ENCODE assay signal across 8 cellular contexts in genomic region chr4:101346562-101347266, GRCh38. TPM values are rescaled to one million over a fixed set of nuclear protein-coding genes. Genes with fewer than 3 reads are reported as not detected.
DNase-seq lines count a peak whose midpoint lies in the region; ATAC-seq and TF ChIP-seq lines count a peak whose summit lies in the region.

No MANE protein-coding gene starts in this region.

- H3K9me3 Mint-ChIP-seq in activated naive CD4-positive, alpha-beta T cell treated with anti-CD3 and anti-CD28 coated beads, Interleukin-2, amount 50 U/mL, for 24 hours, result no peaks in the 10 kb centered on the region
- H3K9me3 Mint-ChIP-seq in glutamatergic neuron (ENCODE audit: unreplicated experiment), result peaks cover 19% of the 10 kb centered on the region

- H3K36me3 Mint-ChIP-seq in activated naive CD4-positive, alpha-beta T cell treated with anti-CD3 and anti-CD28 coated beads, Interleukin-2, amount 50 U/mL, for 24 hours, result no peaks in the 10 kb centered on the region
- no peaks in the 10 kb centered on the region for H3K36me3 Mint-ChIP-seq in glutamatergic neuron (ENCODE audit: unreplicated experiment)

- H3K79me2 ChIP-seq in osteoblast (ENCODE audit: insufficient read depth, low read length), result peaks cover 49% of the 10 kb centered on the region

- H3K27me3 ChIP-seq in BLaER1 treated with 17β-estradiol and CSF1 and Interleukin-3, amounts not matched to agents 10 nM and 100 nM, result no peaks in the 10 kb centered on the region
- H3K27me3 ChIP-seq in osteoblast (ENCODE audit: insufficient read depth, low read length), result no peaks in the 10 kb centered on the region
- H3K27me3 ChIP-seq in transverse colon, result no peaks in the 10 kb centered on the region

- peaks cover 38% of the 10 kb centered on the region for H3K4me1 Mint-ChIP-seq in activated naive CD4-positive, alpha-beta T cell treated with anti-CD3 and anti-CD28 coated beads, Interleukin-2, amount 50 U/mL, for 24 hours
- H3K4me1 Mint-ChIP-seq in glutamatergic neuron (ENCODE audit: low read depth, unreplicated experiment), result peaks cover 9% of the 10 kb centered on the region

- H3K9me3 ChIP-seq in BLaER1 treated with 17β-estradiol and CSF1 and Interleukin-3, amounts not matched to agents 10 nM and 100 nM (replicated peaks in 1 of 11), result no peaks in the 10 kb centered on the region
- H3K9me3 ChIP-seq in osteoblast (ENCODE audit: low read depth, low read length), result no peaks in the 10 kb centered on the region
- no peaks in the 10 kb centered on the region for H3K9me3 ChIP-seq in transverse colon

- H3K9ac ChIP-seq in BLaER1 treated with 17β-estradiol and CSF1 and Interleukin-3, amounts not matched to agents 10 nM and 100 nM, result peak overlapping the region; percentile 88 to 96 (median 92)

- H2AFZ ChIP-seq in osteoblast (ENCODE audit: low read length), result peak overlapping the region; percentile 47

- peaks cover 6% of the 10 kb centered on the region for H3K27me3 Mint-ChIP-seq in activated naive CD4-positive, alpha-beta T cell treated with anti-CD3 and anti-CD28 coated beads, Interleukin-2, amount 50 U/mL, for 24 hours
- H3K27me3 Mint-ChIP-seq in glutamatergic neuron (ENCODE audit: unreplicated experiment), result peaks cover 15% of the 10 kb centered on the region

- peaks cover 0 to 3% (median 0%) of the 10 kb centered on the region in 11 experiments; a peak in 3 of 22 replicates for H3K36me3 ChIP-seq in BLaER1 treated with 17β-estradiol and CSF1 and Interleukin-3, amounts not matched to agents 10 nM and 100 nM
- H3K36me3 ChIP-seq in osteoblast (ENCODE audit: insufficient read depth, low read length) (no peaks in the 10 kb centered on the region), transverse colon (no peaks in the 10 kb centered on the region)

- H3K4me1 ChIP-seq in BLaER1 treated with 17β-estradiol and CSF1 and Interleukin-3, amounts not matched to agents 10 nM and 100 nM, result peaks cover 29 to 47% (median 36%) of the 10 kb centered on the region in 10 experiments
- peaks cover 27% of the 10 kb centered on the region for H3K4me1 ChIP-seq in osteoblast (ENCODE audit: insufficient read depth, low read length)
- H3K4me1 ChIP-seq in transverse colon, result peaks cover 4 to 42% (median 19%) of the 10 kb centered on the region in 4 donors

- H3K27ac Mint-ChIP-seq in activated naive CD4-positive, alpha-beta T cell treated with anti-CD3 and anti-CD28 coated beads, Interleukin-2, amount 50 U/mL, for 24 hours, result peak overlapping the region; percentile 83
- peak overlapping the region; percentile 84 for H3K27ac Mint-ChIP-seq in glutamatergic neuron (ENCODE audit: unreplicated experiment)

- peak overlapping the region; percentile 19 to 69 (median 60); a peak in 21 of 22 replicates for H3K4me2 ChIP-seq in BLaER1 treated with 17β-estradiol and CSF1 and Interleukin-3, amounts not matched to agents 10 nM and 100 nM
- peak overlapping the region; percentile 57 for H3K4me2 ChIP-seq in osteoblast (ENCODE audit: insufficient read depth, low read length)

- no peak for TF ChIP-seq CTCF in glutamatergic neuron (IDR thresholded peaks at IDR 0.05; ENCODE audit: partially characterized antibody, unreplicated experiment)
- TF ChIP-seq CTCF in osteoblast (IDR thresholded peaks at IDR 0.05; ENCODE audit: extremely low read depth, low read depth, low read length), result no peak
- TF ChIP-seq CTCF in transverse colon (IDR thresholded peaks at IDR 0.05), result peak in 1 of 5 experiments; percentile 45

- peak overlapping the region; percentile 92 for H3K4me3 Mint-ChIP-seq in activated naive CD4-positive, alpha-beta T cell treated with anti-CD3 and anti-CD28 coated beads, Interleukin-2, amount 50 U/mL, for 24 hours
- H3K4me3 Mint-ChIP-seq in glutamatergic neuron (ENCODE audit: unreplicated experiment), result peak overlapping the region; percentile 92

- 1% methylated on average over 74 of the region's 80 CpGs; no CpG with 5 or more reads in 1 of the 2 donors for WGBS in transverse colon (ENCODE audit: low coverage in 1 of 2), 2 donors

- TF ChIP-seq POLR2A in transverse colon (IDR thresholded peaks at IDR 0.05), result no peak

- peaks cover 5 to 47% (median 39%) of the 10 kb centered on the region in 11 experiments; a peak in 19 of 22 replicates for H4K20me1 ChIP-seq in BLaER1 treated with 17β-estradiol and CSF1 and Interleukin-3, amounts not matched to agents 10 nM and 100 nM
- H4K20me1 ChIP-seq in osteoblast (ENCODE audit: insufficient read depth, low read length), result peaks cover 25% of the 10 kb centered on the region

- peak overlapping the region; percentile 77 to 96 (median 92) for H3K27ac ChIP-seq in BLaER1 treated with 17β-estradiol and CSF1 and Interleukin-3, amounts not matched to agents 10 nM and 100 nM
- peak overlapping the region; percentile 51 for H3K27ac ChIP-seq in osteoblast (ENCODE audit: low read depth, low read length)
- H3K27ac ChIP-seq in transverse colon, result peak overlapping the region; percentile 97 to 99 (median 98)

- in situ Hi-C loops in transverse colon (cut with MboI; ENCODE audit: low pct_ligation_motif_present in 1 of 4, low pct_unique_long_range_greater_than_20kb in 1 of 4, low sequenced_read_pairs in 3 of 4), result loop anchor here in 1 of 4 donors (10.0 kb wide), 1 partner anchor 142 kb away; no protein-coding TSS in a partner anchor

- intact Hi-C loops in transverse colon (cut with DNase I; ENCODE audit: low total_unique reads), result loop anchor here (5.0 kb wide), 1 partner anchor 154 kb away; no protein-coding TSS in a partner anchor

- peak overlapping the region; percentile 80 to 98 (median 88) for H3K4me3 ChIP-seq in BLaER1 treated with 17β-estradiol and CSF1 and Interleukin-3, amounts not matched to agents 10 nM and 100 nM
- peak overlapping the region; percentile 94 for H3K4me3 ChIP-seq in osteoblast (ENCODE audit: insufficient read depth, low read length)
- H3K4me3 ChIP-seq in transverse colon, result peak overlapping the region; percentile 72 to 91 (median 82)

- peak; percentile 15 for ATAC-seq in GM19324 (IDR thresholded peaks at IDR 0.05; ENCODE audit: low FRiP score, unreplicated experiment)
- ATAC-seq in HG03432 (IDR thresholded peaks at IDR 0.05; ENCODE audit: unreplicated experiment), result peak; percentile 12

- peak; percentile 51 for DNase-seq in RKO (ENCODE audit: low spot score)
- DNase-seq in glutamatergic neuron, result peak; percentile 68
- peak; percentile 88 for DNase-seq in osteoblast (ENCODE audit: insufficient read length, low spot score, missing footprints)
- peak; percentile 63 for DNase-seq in transverse colon

- TF ChIP-seq EP300 in transverse colon (IDR thresholded peaks at IDR 0.05; ENCODE audit: low read depth), result no peak

RNA-seq across cellular contexts. Expression of gene PPP3CA, which starts 0.6 kb away (rescaled TPM):
- total RNA-seq in glutamatergic neuron (ENCODE audit: unreplicated experiment), result 29.9 TPM
- total RNA-seq in osteoblast, result 80.0 and 93.7 TPM in 2 replicates
- 10 to 100 TPM; 29.2 to 50.7 (median 37.7) TPM for total RNA-seq in transverse colon

Comparison
In these comparisons a context has a peak if more than half of its experiments do, and no peak if none do; other contexts are left out.
1. Peak in every context shown above with its lines: DNase-seq, ATAC-seq, H3K4me3 ChIP-seq and H3K27ac ChIP-seq.